ENCODE assay signal across 9 cellular contexts in genomic region chr1:25695991-25696330, GRCh38.
DNase-seq lines count a peak whose midpoint lies in the region; ATAC-seq and TF ChIP-seq lines count a peak whose summit lies in the region.
"Had no signal": no experiment of that assay in that cellular context is flagged by ENCODE, and none has a peak within 500 bp of the region (broad histone marks: within the 10 kb centered on the region; RNA-seq: fewer than 3 reads in every experiment).

No MANE protein-coding gene starts in this region.

- H3K4me3 ChIP-seq in epithelial cell of proximal tubule (ENCODE audit: low read depth, low read length) = no peak overlapping the region

- peak overlapping the region; percentile 78 for H3K27ac Mint-ChIP-seq in neural crest cell (ENCODE audit: unreplicated experiment)

- no peaks in the 10 kb centered on the region for H3K9me3 Mint-ChIP-seq in neural crest cell

- no peaks in the 10 kb centered on the region for H3K36me3 Mint-ChIP-seq in neural crest cell (ENCODE audit: low read depth)

- no peak for ATAC-seq in HG02840 (IDR thresholded peaks at IDR 0.05; ENCODE audit: low FRiP score, unreplicated experiment)
- no peak for ATAC-seq in GM21529 (IDR thresholded peaks at IDR 0.05; ENCODE audit: unreplicated experiment)
- ATAC-seq in HG02885 (IDR thresholded peaks at IDR 0.05; ENCODE audit: poor library complexity, unreplicated experiment) = no peak
- ATAC-seq: activated CD4-positive, CD25-positive, alpha-beta regulatory T cell treated with anti-CD3 and anti-CD28 coated beads, Interleukin-2, amount 50 U/mL, for 24 hours had no signal

- no peaks in the 10 kb centered on the region for H3K27me3 Mint-ChIP-seq in neural crest cell (ENCODE audit: low read depth)

- TF ChIP-seq CTCF in AG09319 (IDR thresholded peaks at IDR 0.05; ENCODE audit: low read depth, low read length) (no peak), epithelial cell of proximal tubule (conservative IDR thresholded peaks at IDR 0.05; ENCODE audit: low read depth, low read length) (no peak), neural crest cell (conservative IDR thresholded peaks at IDR 0.05) (no peak)

- DNase-seq in AG09319 (ENCODE audit: extremely low read depth, low read depth) (peak; percentile 57), LHCN-M2 (ENCODE audit: low read depth) (peak; percentile 91), epithelial cell of proximal tubule (ENCODE audit: low read depth) (peak; percentile 52), neural crest cell (ENCODE audit: low read depth, low spot score) (no peak), DMS 273 treated with DMSO at 0.1 percent for 48 hours (lab: John Stamatoyannopoulos, UW) (no peak)

- no peak overlapping the region for H3K4me3 Mint-ChIP-seq in neural crest cell

- H3K4me1 Mint-ChIP-seq in neural crest cell = peaks cover 66% of the 10 kb centered on the region

Comparison
In these comparisons a context has a peak if more than half of its experiments do, and no peak if none do; other contexts are left out.
1. DNase-seq: peak in AG09319 (single experiment), LHCN-M2 (single experiment) and epithelial cell of proximal tubule (single experiment); none in neural crest cell (single experiment) and DMS 273 treated with DMSO at 0.1 percent for 48 hours (single experiment).